1 cellular context compared by ENCODE assay signal in the genomic region with DNA sequence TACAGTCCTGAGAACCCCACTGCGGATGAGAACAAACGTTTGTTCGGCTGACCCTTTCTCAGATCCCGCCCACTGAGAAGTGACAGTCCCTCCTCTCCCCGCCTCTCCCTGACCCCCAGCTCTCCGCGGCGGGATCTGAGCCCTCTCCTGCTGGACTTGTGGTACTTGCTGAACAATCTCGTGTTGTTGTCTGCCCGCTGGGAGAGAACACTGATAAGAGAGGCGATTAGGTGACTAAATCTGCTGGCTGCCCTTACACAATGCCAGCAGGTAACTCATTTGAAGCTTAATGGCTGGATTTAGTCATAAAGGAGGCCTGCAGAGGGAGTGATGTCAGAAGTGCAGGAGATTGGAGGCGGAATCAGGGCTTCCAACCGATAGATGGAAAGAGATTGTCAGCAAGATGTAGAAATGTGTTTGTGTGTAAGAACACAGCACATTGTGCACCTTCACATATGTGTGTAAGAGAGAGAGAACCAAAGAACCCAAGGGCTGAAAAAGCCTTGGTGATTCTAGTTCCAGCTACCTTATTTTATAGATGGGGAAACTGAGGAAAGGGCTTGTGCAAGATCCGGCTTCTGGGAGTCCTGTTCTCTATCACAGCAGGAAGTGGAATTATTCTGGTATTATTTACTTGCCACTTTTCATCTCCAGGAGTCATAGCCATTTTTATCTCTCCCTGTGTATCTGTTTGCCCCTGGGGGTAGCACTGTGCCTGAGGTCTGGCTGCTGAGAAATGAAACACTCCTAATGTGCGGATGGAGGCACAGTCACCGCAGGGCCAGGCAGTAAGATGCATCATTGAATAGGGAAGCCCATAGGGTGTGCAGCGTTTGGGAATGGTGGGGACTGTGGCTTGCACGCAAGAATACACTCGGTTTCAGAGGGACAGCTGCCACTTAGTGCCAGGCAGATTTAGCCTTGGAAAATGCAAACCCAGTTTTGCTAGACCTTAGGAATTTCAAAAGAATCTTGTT.
A peak's percentile ranks its signal among the peaks of the same experiment; 100 is the strongest.
TF ChIP-seq lines count a peak whose summit lies in the region.

No MANE protein-coding gene starts in this region.

TF ChIP-seq in HEK293, 187 proteins besides CTCF, POLR2A, EP300 and RAD21 (continued from another document):
- TF ChIP-seq, protein P1, sequence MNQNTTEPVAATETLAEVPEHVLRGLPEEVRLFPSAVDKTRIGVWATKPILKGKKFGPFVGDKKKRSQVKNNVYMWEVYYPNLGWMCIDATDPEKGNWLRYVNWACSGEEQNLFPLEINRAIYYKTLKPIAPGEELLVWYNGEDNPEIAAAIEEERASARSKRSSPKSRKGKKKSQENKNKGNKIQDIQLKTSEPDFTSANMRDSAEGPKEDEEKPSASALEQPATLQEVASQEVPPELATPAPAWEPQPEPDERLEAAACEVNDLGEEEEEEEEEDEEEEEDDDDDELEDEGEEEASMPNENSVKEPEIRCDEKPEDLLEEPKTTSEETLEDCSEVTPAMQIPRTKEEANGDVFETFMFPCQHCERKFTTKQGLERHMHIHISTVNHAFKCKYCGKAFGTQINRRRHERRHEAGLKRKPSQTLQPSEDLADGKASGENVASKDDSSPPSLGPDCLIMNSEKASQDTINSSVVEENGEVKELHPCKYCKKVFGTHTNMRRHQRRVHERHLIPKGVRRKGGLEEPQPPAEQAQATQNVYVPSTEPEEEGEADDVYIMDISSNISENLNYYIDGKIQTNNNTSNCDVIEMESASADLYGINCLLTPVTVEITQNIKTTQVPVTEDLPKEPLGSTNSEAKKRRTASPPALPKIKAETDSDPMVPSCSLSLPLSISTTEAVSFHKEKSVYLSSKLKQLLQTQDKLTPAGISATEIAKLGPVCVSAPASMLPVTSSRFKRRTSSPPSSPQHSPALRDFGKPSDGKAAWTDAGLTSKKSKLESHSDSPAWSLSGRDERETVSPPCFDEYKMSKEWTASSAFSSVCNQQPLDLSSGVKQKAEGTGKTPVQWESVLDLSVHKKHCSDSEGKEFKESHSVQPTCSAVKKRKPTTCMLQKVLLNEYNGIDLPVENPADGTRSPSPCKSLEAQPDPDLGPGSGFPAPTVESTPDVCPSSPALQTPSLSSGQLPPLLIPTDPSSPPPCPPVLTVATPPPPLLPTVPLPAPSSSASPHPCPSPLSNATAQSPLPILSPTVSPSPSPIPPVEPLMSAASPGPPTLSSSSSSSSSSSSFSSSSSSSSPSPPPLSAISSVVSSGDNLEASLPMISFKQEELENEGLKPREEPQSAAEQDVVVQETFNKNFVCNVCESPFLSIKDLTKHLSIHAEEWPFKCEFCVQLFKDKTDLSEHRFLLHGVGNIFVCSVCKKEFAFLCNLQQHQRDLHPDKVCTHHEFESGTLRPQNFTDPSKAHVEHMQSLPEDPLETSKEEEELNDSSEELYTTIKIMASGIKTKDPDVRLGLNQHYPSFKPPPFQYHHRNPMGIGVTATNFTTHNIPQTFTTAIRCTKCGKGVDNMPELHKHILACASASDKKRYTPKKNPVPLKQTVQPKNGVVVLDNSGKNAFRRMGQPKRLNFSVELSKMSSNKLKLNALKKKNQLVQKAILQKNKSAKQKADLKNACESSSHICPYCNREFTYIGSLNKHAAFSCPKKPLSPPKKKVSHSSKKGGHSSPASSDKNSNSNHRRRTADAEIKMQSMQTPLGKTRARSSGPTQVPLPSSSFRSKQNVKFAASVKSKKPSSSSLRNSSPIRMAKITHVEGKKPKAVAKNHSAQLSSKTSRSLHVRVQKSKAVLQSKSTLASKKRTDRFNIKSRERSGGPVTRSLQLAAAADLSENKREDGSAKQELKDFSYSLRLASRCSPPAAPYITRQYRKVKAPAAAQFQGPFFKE (tag by site-specific recombination; IDR thresholded peaks at IDR 0.05; ENCODE audit: borderline replicate concordance) = no peak
- TF ChIP-seq ZNF529 (tag by site-specific recombination; IDR thresholded peaks at IDR 0.05; ENCODE audit: insufficient replicate concordance) (no peak), ZNF146 (tag by site-specific recombination; IDR thresholded peaks at IDR 0.05) (peak; percentile 27; the same call in 1 of the 2 replicates), GLIS2 (tag by site-specific recombination; IDR thresholded peaks at IDR 0.05) (peak; percentile 84), REPIN1 (tag by site-specific recombination; IDR thresholded peaks at IDR 0.05; ENCODE audit: low read depth) (no peak), ZNF175 (tag by site-specific recombination; IDR thresholded peaks at IDR 0.05) (no peak), PRDM1 (tag by site-specific recombination; IDR thresholded peaks at IDR 0.05) (no peak), ZNF16 (tag by site-specific recombination; IDR thresholded peaks at IDR 0.05; ENCODE audit: low read depth) (no peak), ZBTB7A (tag by site-specific recombination; IDR thresholded peaks at IDR 0.05; ENCODE audit: low read depth) (no peak)
- TF ChIP-seq, protein P2, sequence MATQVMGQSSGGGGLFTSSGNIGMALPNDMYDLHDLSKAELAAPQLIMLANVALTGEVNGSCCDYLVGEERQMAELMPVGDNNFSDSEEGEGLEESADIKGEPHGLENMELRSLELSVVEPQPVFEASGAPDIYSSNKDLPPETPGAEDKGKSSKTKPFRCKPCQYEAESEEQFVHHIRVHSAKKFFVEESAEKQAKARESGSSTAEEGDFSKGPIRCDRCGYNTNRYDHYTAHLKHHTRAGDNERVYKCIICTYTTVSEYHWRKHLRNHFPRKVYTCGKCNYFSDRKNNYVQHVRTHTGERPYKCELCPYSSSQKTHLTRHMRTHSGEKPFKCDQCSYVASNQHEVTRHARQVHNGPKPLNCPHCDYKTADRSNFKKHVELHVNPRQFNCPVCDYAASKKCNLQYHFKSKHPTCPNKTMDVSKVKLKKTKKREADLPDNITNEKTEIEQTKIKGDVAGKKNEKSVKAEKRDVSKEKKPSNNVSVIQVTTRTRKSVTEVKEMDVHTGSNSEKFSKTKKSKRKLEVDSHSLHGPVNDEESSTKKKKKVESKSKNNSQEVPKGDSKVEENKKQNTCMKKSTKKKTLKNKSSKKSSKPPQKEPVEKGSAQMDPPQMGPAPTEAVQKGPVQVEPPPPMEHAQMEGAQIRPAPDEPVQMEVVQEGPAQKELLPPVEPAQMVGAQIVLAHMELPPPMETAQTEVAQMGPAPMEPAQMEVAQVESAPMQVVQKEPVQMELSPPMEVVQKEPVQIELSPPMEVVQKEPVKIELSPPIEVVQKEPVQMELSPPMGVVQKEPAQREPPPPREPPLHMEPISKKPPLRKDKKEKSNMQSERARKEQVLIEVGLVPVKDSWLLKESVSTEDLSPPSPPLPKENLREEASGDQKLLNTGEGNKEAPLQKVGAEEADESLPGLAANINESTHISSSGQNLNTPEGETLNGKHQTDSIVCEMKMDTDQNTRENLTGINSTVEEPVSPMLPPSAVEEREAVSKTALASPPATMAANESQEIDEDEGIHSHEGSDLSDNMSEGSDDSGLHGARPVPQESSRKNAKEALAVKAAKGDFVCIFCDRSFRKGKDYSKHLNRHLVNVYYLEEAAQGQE (tag by site-specific recombination; IDR thresholded peaks at IDR 0.05) = peak; percentile 59
